ENCODE assay signal across 8 cellular contexts in the genomic region with DNA sequence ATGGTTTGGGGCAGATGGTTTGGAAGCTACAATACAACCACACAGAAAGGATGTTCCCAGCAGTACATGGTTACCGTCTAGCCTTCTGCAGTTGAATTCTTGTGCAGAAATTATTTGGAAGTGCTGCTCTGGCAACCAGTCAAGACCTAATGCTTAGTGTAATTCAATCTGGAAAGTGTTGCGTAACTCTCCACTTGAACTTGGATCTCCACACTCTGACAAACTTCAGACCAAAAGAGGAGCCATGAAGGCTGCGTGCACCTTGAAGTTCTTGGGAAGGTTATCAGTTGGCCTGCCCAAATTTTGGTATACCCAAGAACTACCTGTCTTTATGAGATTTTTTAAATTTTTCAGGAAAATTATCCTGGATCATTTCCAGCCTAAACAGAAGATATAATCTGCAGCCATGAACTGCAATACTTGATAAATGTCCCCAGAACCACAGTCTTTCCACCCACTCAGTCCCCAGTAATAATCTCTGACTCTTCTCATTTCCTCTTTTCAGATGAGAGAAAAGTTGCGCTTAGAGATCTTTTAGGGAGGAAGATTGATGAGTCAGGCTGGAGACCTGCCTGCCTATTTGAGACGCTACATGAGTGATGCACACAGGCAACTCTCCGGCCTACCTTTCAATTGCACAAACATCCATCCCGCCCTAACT.
DNase-seq lines count a peak whose midpoint lies in the region; ATAC-seq, FAIRE-seq and TF ChIP-seq lines count a peak whose summit lies in the region.

No MANE protein-coding gene starts in this region.

- TF ChIP-seq POLR2A in body of pancreas (IDR thresholded peaks at IDR 0.05), result no peak

- H3K36me3 ChIP-seq in ACC112 (ENCODE audit: insufficient read depth, low read length) (no peaks in the 10 kb centered on the region), body of pancreas (replicated peaks in 1 of 2; ENCODE audit: insufficient read depth in 1 of 2, low read depth in 2 of 2) (no peaks in the 10 kb centered on the region)

- H3K79me2 ChIP-seq in ACC112 (ENCODE audit: control insufficient read depth, insufficient read depth, low read length, unreplicated experiment), result no peaks in the 10 kb centered on the region

- 72 to 74% methylated on average over 7 of the region's 7 CpGs for WGBS in body of pancreas, 2 donors

- no peaks in the 10 kb centered on the region for H3K9me3 ChIP-seq in body of pancreas

- H3K4me1 ChIP-seq in ACC112 (ENCODE audit: control insufficient read depth, insufficient read depth, low read length, unreplicated experiment), result peaks cover 17% of the 10 kb centered on the region
- H3K4me1 ChIP-seq in body of pancreas, result no peaks in the 10 kb centered on the region
- no peaks in the 10 kb centered on the region for H3K4me1 ChIP-seq in foreskin keratinocyte

- DNase-seq in HTR-8/SVneo (ENCODE audit: insufficient read length, low spot score) (peak; percentile 34), body of pancreas (peak in 3 of 4 donors; percentile 49 to 62 (median 50)), omental fat pad (ENCODE audit: low spot score) (no peak), foreskin keratinocyte (no peak)

- TF ChIP-seq CTCF in body of pancreas (IDR thresholded peaks at IDR 0.05) (no peak), omental fat pad (IDR thresholded peaks at IDR 0.05) (no peak), foreskin keratinocyte (conservative IDR thresholded peaks at IDR 0.05) (no peak)

- H3K27ac ChIP-seq in ACC112 (ENCODE audit: low read depth, low read length), result peak overlapping the region; percentile 70
- no peak overlapping the region for H3K27ac ChIP-seq in body of pancreas
- H3K27ac ChIP-seq in foreskin keratinocyte, result no peak overlapping the region

- intact Hi-C loops in body of pancreas (cut with DNase I), result no loop called here

- H3K4me3 ChIP-seq in ACC112 (ENCODE audit: low read depth, low read length), result peak overlapping the region; percentile 18; the same call in 1 of the 2 replicates
- no peak overlapping the region for H3K4me3 ChIP-seq in body of pancreas

- no peak for FAIRE-seq in HTR-8/SVneo (lab: Jason Lieb, UNC)

- peak; percentile 94 for ATAC-seq in GM19395 (IDR thresholded peaks at IDR 0.05; ENCODE audit: unreplicated experiment)
- ATAC-seq in body of pancreas, result peak; percentile 63
- peak; percentile 88 for ATAC-seq in omental fat pad (ENCODE audit: low FRiP score)
- no peak for ATAC-seq in GM18520 (IDR thresholded peaks at IDR 0.05; ENCODE audit: unreplicated experiment)
- ATAC-seq in foreskin keratinocyte, result no peak
- ATAC-seq in HG03097 (IDR thresholded peaks at IDR 0.05; ENCODE audit: low FRiP score, unreplicated experiment), result no peak

- no peaks in the 10 kb centered on the region for H3K27me3 ChIP-seq in ACC112 (ENCODE audit: insufficient read depth, low read length)
- no peaks in the 10 kb centered on the region for H3K27me3 ChIP-seq in body of pancreas
- H3K27me3 ChIP-seq in foreskin keratinocyte, result no peaks in the 10 kb centered on the region

- H2AFZ ChIP-seq in ACC112 (ENCODE audit: low read length, unreplicated experiment), result no peak overlapping the region

Comparison
In these comparisons a context has a peak if more than half of its experiments do, and no peak if none do; other contexts are left out.
1. ATAC-seq: peak in GM19395 (single experiment), body of pancreas (single experiment) and omental fat pad (single experiment); none in GM18520 (single experiment), foreskin keratinocyte (single experiment) and HG03097 (single experiment).
2. DNase-seq: peak in HTR-8/SVneo (single experiment) and body of pancreas (3 of 4); none in omental fat pad (single experiment) and foreskin keratinocyte (0 of 2).